ENCODE assay signal across 19 cellular contexts in genomic region chr1:15755643-15756040, GRCh38. TPM values are rescaled to one million over a fixed set of nuclear protein-coding genes. Genes with fewer than 3 reads are reported as not detected.
A peak's percentile ranks its signal among the peaks of the same experiment; 100 is the strongest.
DNase-seq lines count a peak whose midpoint lies in the region; ATAC-seq, FAIRE-seq and TF ChIP-seq lines count a peak whose summit lies in the region.
"Had no signal": no experiment of that assay in that cellular context is flagged by ENCODE, and none has a peak within 500 bp of the region (broad histone marks: within the 10 kb centered on the region; RNA-seq: fewer than 3 reads in every experiment).

No MANE protein-coding gene starts in this region.

- intact Hi-C loops in thyroid gland (cut with DNase I) (no loop called here), posterior vena cava (cut with DNase I) (no loop called here)

- H3K27ac Mint-ChIP-seq in activated T-helper 17 cell treated with anti-CD3 and anti-CD28 coated beads, Interleukin-2, amount 50 U/mL, for 72 hours: no peak overlapping the region
- H3K27ac Mint-ChIP-seq: activated CD4-positive, alpha-beta memory T cell treated with anti-CD3 and anti-CD28 coated beads, Interleukin-2, amount 10 ng/mL, durations not matched to agents 7 days and 5 days; activated naive CD8-positive, alpha-beta T cell treated with anti-CD3 and anti-CD28 coated beads for 36 hours had no signal

- H3K9me3 Mint-ChIP-seq in activated T-helper 17 cell treated with anti-CD3 and anti-CD28 coated beads, Interleukin-2, amount 50 U/mL, for 72 hours: no peaks in the 10 kb centered on the region
- H3K9me3 Mint-ChIP-seq: activated CD4-positive, alpha-beta memory T cell treated with anti-CD3 and anti-CD28 coated beads, Interleukin-2, amount 10 ng/mL, durations not matched to agents 7 days and 5 days; activated naive CD8-positive, alpha-beta T cell treated with anti-CD3 and anti-CD28 coated beads for 36 hours had no signal

- no peak overlapping the region for H3K4me3 ChIP-seq in mucosa of stomach (ENCODE audit: low read length)
- no peak overlapping the region for H3K4me3 ChIP-seq in thyroid gland (replicated peaks in 1 of 3)
- H3K4me3 ChIP-seq: esophagus muscularis mucosa had no signal

- H3K36me3 ChIP-seq in mucosa of stomach (ENCODE audit: control insufficient read depth, insufficient read depth, low read length) (no peaks in the 10 kb centered on the region), thyroid gland (no peaks in the 10 kb centered on the region)
- H3K36me3 ChIP-seq: brain microvascular endothelial cell, esophagus muscularis mucosa, WERI-Rb-1 had no signal

- peak overlapping the region; percentile 51 for H3K9ac ChIP-seq in mucosa of stomach (ENCODE audit: low read length)
- H3K9ac ChIP-seq: parathyroid adenoma had no signal

- H3K27ac ChIP-seq in thyroid gland: peak overlapping the region in 1 of 3 donors; percentile 45
- H3K27ac ChIP-seq: brain microvascular endothelial cell, esophagus muscularis mucosa, parathyroid adenoma, WERI-Rb-1 had no signal

- FAIRE-seq in H54 (lab: Jason Lieb, UNC): peak; percentile 23
- FAIRE-seq: HTR-8/SVneo had no signal

- no peak for TF ChIP-seq CTCF in thyroid gland (IDR thresholded peaks at IDR 0.05)

- no peak for TF ChIP-seq POLR2A in H54 (IDR thresholded peaks at IDR 0.05; ENCODE audit: low read depth, low read length)
- TF ChIP-seq POLR2A in thyroid gland (IDR thresholded peaks at IDR 0.05): no peak

- no peak overlapping the region for H3K4me3 Mint-ChIP-seq in activated T-helper 17 cell treated with anti-CD3 and anti-CD28 coated beads, Interleukin-2, amount 50 U/mL, for 72 hours
- H3K4me3 Mint-ChIP-seq: activated CD4-positive, alpha-beta memory T cell treated with anti-CD3 and anti-CD28 coated beads, Interleukin-2, amount 10 ng/mL, durations not matched to agents 7 days and 5 days; activated naive CD8-positive, alpha-beta T cell treated with anti-CD3 and anti-CD28 coated beads for 36 hours had no signal

- no peak for DNase-seq in H54 (ENCODE audit: insufficient read length, low spot score)
- DNase-seq in thyroid gland: no peak
- DNase-seq in posterior vena cava (ENCODE audit: low spot score): no peak
- no peak for DNase-seq in GM03348 (ENCODE audit: low spot score)
- DNase-seq: activated CD4-positive, alpha-beta memory T cell treated with anti-CD3 and anti-CD28 coated beads, Interleukin-2, amount 10 ng/mL, durations not matched to agents 7 days and 5 days; activated naive CD8-positive, alpha-beta T cell treated with anti-CD3 and anti-CD28 coated beads for 36 hours; brain microvascular endothelial cell; glutamatergic neuron; stimulated activated CD4-positive, alpha-beta T cell treated with anti-CD3 and anti-CD28 coated beads, Interleukin-4, amount 100 ng/mL, for 4 hours; stimulated activated CD8-positive, alpha-beta memory T cell treated with anti-CD3 and anti-CD28 coated beads, Interleukin-4, amount 100 ng/mL, for 48 hours; WERI-Rb-1 had no signal

- no peaks in the 10 kb centered on the region for H3K9me3 ChIP-seq in mucosa of stomach (ENCODE audit: control insufficient read depth, low read length)
- H3K9me3 ChIP-seq in thyroid gland: no peaks in the 10 kb centered on the region
- H3K9me3 ChIP-seq: esophagus muscularis mucosa had no signal

- H3K4me1 ChIP-seq in mucosa of stomach (ENCODE audit: control insufficient read depth, insufficient read depth, low read length) (peaks cover 28% of the 10 kb centered on the region), thyroid gland (peaks cover 9 to 33% of the 10 kb centered on the region in 2 donors)

- H3K27me3 Mint-ChIP-seq in activated T-helper 17 cell treated with anti-CD3 and anti-CD28 coated beads, Interleukin-2, amount 50 U/mL, for 72 hours: peaks cover 29% of the 10 kb centered on the region

- no peaks in the 10 kb centered on the region for H3K36me3 Mint-ChIP-seq in activated T-helper 17 cell treated with anti-CD3 and anti-CD28 coated beads, Interleukin-2, amount 50 U/mL, for 72 hours (ENCODE audit: low read depth)
- H3K36me3 Mint-ChIP-seq: activated naive CD8-positive, alpha-beta T cell treated with anti-CD3 and anti-CD28 coated beads for 36 hours had no signal

- H3K4me1 Mint-ChIP-seq in activated T-helper 17 cell treated with anti-CD3 and anti-CD28 coated beads, Interleukin-2, amount 50 U/mL, for 72 hours: peaks cover 5% of the 10 kb centered on the region

- WGBS in thyroid gland, 2 donors: 86 to 91% methylated on average over 4 of the region's 4 CpGs

- ATAC-seq in activated T-helper 17 cell treated with anti-CD3 and anti-CD28 coated beads, Interleukin-2, amount 50 U/mL, for 72 hours (replicated peaks): peak; percentile 32

- H3K27me3 ChIP-seq in mucosa of stomach (ENCODE audit: control insufficient read depth, insufficient read depth, low read length) (peaks cover 17% of the 10 kb centered on the region), thyroid gland (no peaks in the 10 kb centered on the region)
- H3K27me3 ChIP-seq: brain microvascular endothelial cell had no signal

RNA-seq across cellular contexts. Expression of gene FBLIM1, which starts 3.0 kb away (rescaled TPM):
- not detected for total RNA-seq in activated T-helper 17 cell treated with anti-CD3 and anti-CD28 coated beads, Interleukin-2, amount 50 U/mL, for 72 hours
- total RNA-seq in thyroid gland: 10 to 100 TPM; 11.4 to 28.0 (median 25.9) TPM
- total RNA-seq in posterior vena cava: 100 to 1,000 TPM; 224 to 328 TPM
- total RNA-seq: activated CD4-positive, alpha-beta memory T cell treated with anti-CD3 and anti-CD28 coated beads, Interleukin-2, amount 10 ng/mL, durations not matched to agents 7 days and 5 days; activated naive CD8-positive, alpha-beta T cell treated with anti-CD3 and anti-CD28 coated beads for 36 hours; T-helper 1 cell treated with Interleukin-12 subunit alpha and Interleukin-12 subunit beta and Interleukin-4 antibody, amounts not matched to agents 30 ng/mL and 1 ng/mL, for 36 hours had no signal

RNA-seq across cellular contexts. Expression of gene TMEM82, which starts 13.3 kb away (rescaled TPM):
- not detected for total RNA-seq in activated T-helper 17 cell treated with anti-CD3 and anti-CD28 coated beads, Interleukin-2, amount 50 U/mL, for 72 hours
- total RNA-seq in thyroid gland (not detected), posterior vena cava (not detected)
- total RNA-seq: activated CD4-positive, alpha-beta memory T cell treated with anti-CD3 and anti-CD28 coated beads, Interleukin-2, amount 10 ng/mL, durations not matched to agents 7 days and 5 days; activated naive CD8-positive, alpha-beta T cell treated with anti-CD3 and anti-CD28 coated beads for 36 hours; dermis blood vessel endothelial cell; esophagus muscularis mucosa; lower leg skin; T-helper 1 cell treated with Interleukin-12 subunit alpha and Interleukin-12 subunit beta and Interleukin-4 antibody, amounts not matched to agents 30 ng/mL and 1 ng/mL, for 36 hours had no signal

RNA-seq across cellular contexts. Expression of gene SLC25A34, which starts 19.6 kb away (rescaled TPM):
- total RNA-seq in activated T-helper 17 cell treated with anti-CD3 and anti-CD28 coated beads, Interleukin-2, amount 50 U/mL, for 72 hours: 1 to 10 TPM in 1 of 2 donors, under 1 TPM in 1; 0.90 to 1.6 TPM
- total RNA-seq in thyroid gland: 1 to 10 TPM in 3 of 4 donors, under 1 TPM in 1; 0.98 to 2.6 (median 2.0) TPM
- total RNA-seq in posterior vena cava: 1 to 10 TPM; 1.2 to 1.6 TPM

RNA-seq across cellular contexts. Expression of gene UQCRHL, which starts 51.8 kb away (rescaled TPM):
- 1 to 10 TPM; 1.8 to 2.2 TPM for total RNA-seq in activated T-helper 17 cell treated with anti-CD3 and anti-CD28 coated beads, Interleukin-2, amount 50 U/mL, for 72 hours
- total RNA-seq in thyroid gland (1 to 10 TPM in 2 of 4 donors, under 1 TPM in 2; 0.81 to 1.3 (median 1.00) TPM), posterior vena cava (under 1 TPM; 0.71 to 0.88 TPM)

Comparison
In these comparisons a context has a peak if more than half of its experiments do, and no peak if none do; other contexts are left out.
1. RNA of gene FBLIM1, which starts 3.0 kb away (total RNA-seq): 224 to 328 TPM in posterior vena cava and 11.4 to 28.0 TPM in thyroid gland; not detected in activated T-helper 17 cell treated with anti-CD3 and anti-CD28 coated beads, Interleukin-2, amount 50 U/mL, for 72 hours; every median in the first group is over 10 times any median in the second.